ENCODE assay signal across 18 cellular contexts in the genomic region with DNA sequence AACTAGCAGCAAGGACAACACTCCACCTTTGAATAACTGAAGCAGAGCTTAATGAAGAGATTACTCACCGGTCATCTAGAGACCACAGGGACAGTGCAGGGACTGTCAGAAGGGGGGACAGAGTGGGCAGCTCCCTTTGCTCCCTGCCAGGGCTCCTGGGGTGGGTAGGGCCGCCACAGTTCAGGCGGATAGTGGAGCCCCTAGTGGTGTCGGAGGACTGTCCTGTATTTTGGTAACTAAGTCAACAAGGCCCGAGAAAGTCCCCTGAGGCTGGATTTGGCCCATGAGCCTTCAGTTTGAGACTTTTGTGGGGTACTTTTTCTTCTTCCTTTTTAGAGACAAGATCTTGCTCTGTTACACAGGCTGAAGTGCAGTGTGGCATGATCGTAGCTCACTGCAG. TPM values are rescaled to one million over a fixed set of nuclear protein-coding genes. Genes with fewer than 3 reads are reported as not detected.
"Had no signal": no experiment of that assay in that cellular context is flagged by ENCODE, and none has a peak within 500 bp of the region (broad histone marks: within the 10 kb centered on the region; RNA-seq: fewer than 3 reads in every experiment).

No MANE protein-coding gene starts in this region.

- H3K36me3 ChIP-seq: cardiac muscle cell, heart right ventricle, left ventricle myocardium inferior, neutrophil, tibial nerve had no signal

- H3K27ac ChIP-seq: cardiac muscle cell, heart right ventricle, left ventricle myocardium inferior, neutrophil, tibial nerve had no signal

- H3K4me3 ChIP-seq: cardiac muscle cell, heart right ventricle, left ventricle myocardium inferior, smooth muscle cell, tibial nerve had no signal

- H3K9me3 Mint-ChIP-seq: activated CD8-positive, alpha-beta T cell treated with anti-CD3 and anti-CD28 coated beads for 36 hours; activated T-cell treated with anti-CD3 and anti-CD28 coated beads, Interleukin-2, amount 50 U/mL, for 72 hours; stimulated activated effector memory CD8-positive, alpha-beta T cell treated with anti-CD3 and anti-CD28 coated beads, Interleukin-12 subunit alpha, Interleukin-12 subunit beta, amount 100 ng/mL, for 72 hours; T-helper 2 cell treated with Interferon-gamma antibody and Interleukin-4, amounts not matched to agents 5 μg/mL and 100 μg/mL, for 36 hours had no signal

- H3K27me3 ChIP-seq: cardiac muscle cell, tibial nerve had no signal

- ATAC-seq: activated CD4-positive, alpha-beta T cell treated with anti-CD3 and anti-CD28 coated beads for 36 hours; activated CD8-positive, alpha-beta T cell treated with anti-CD3 and anti-CD28 coated beads for 36 hours; activated T-cell treated with anti-CD3 and anti-CD28 coated beads, Interleukin-2, amount 50 U/mL, for 72 hours; heart right ventricle; right cardiac atrium; stimulated activated effector memory CD8-positive, alpha-beta T cell treated with anti-CD3 and anti-CD28 coated beads, Interleukin-12 subunit alpha, Interleukin-12 subunit beta, amount 100 ng/mL, for 72 hours had no signal

- H3K27me3 Mint-ChIP-seq: activated CD4-positive, alpha-beta T cell treated with anti-CD3 and anti-CD28 coated beads for 36 hours; activated CD8-positive, alpha-beta T cell treated with anti-CD3 and anti-CD28 coated beads for 36 hours had no signal

- H3K9me3 ChIP-seq: heart right ventricle, left ventricle myocardium inferior, neutrophil, tibial nerve had no signal

- H3K36me3 Mint-ChIP-seq: stimulated activated effector memory CD8-positive, alpha-beta T cell treated with anti-CD3 and anti-CD28 coated beads, Interleukin-12 subunit alpha, Interleukin-12 subunit beta, amount 100 ng/mL, for 72 hours had no signal

- DNase-seq: activated CD4-positive, alpha-beta T cell treated with anti-CD3 and anti-CD28 coated beads for 36 hours; activated CD8-positive, alpha-beta memory T cell treated with anti-CD3 and anti-CD28 coated beads, Interleukin-2, amount 50 U/mL, for 4 hours; activated CD8-positive, alpha-beta T cell treated with anti-CD3 and anti-CD28 coated beads for 36 hours; activated naive CD4-positive, alpha-beta T cell; activated T-cell treated with anti-CD3 and anti-CD28 coated beads, Interleukin-2, amount 50 U/mL, for 72 hours; heart right ventricle; left ventricle myocardium inferior; mesenchymal stem cell; right cardiac atrium had no signal

- H3K4me3 Mint-ChIP-seq: activated CD4-positive, alpha-beta T cell treated with anti-CD3 and anti-CD28 coated beads for 36 hours; activated CD8-positive, alpha-beta T cell treated with anti-CD3 and anti-CD28 coated beads for 36 hours; activated T-cell treated with anti-CD3 and anti-CD28 coated beads, Interleukin-2, amount 50 U/mL, for 72 hours; stimulated activated effector memory CD8-positive, alpha-beta T cell treated with anti-CD3 and anti-CD28 coated beads, Interleukin-12 subunit alpha, Interleukin-12 subunit beta, amount 100 ng/mL, for 72 hours; T-helper 2 cell treated with Interferon-gamma antibody and Interleukin-4, amounts not matched to agents 5 μg/mL and 100 μg/mL, for 36 hours had no signal

- H3K27ac Mint-ChIP-seq: activated CD4-positive, alpha-beta T cell treated with anti-CD3 and anti-CD28 coated beads for 36 hours; activated CD8-positive, alpha-beta T cell treated with anti-CD3 and anti-CD28 coated beads for 36 hours; activated T-cell treated with anti-CD3 and anti-CD28 coated beads, Interleukin-2, amount 50 U/mL, for 72 hours; stimulated activated effector memory CD8-positive, alpha-beta T cell treated with anti-CD3 and anti-CD28 coated beads, Interleukin-12 subunit alpha, Interleukin-12 subunit beta, amount 100 ng/mL, for 72 hours; T-helper 2 cell treated with Interferon-gamma antibody and Interleukin-4, amounts not matched to agents 5 μg/mL and 100 μg/mL, for 36 hours had no signal

- H3K4me2 ChIP-seq: smooth muscle cell had no signal

RNA-seq across cellular contexts. Expression of a gene that starts 44.6 kb away (rescaled TPM):
- total RNA-seq: endothelial cell of umbilical vein, frontal cortex, posterior vena cava had no signal
- polyA plus RNA-seq: endothelial cell of umbilical vein had no signal
